In genomic region chr2:226798422-226799210, GRCh38 we compare ENCODE assay signal across 8 cellular contexts.
A peak's percentile ranks its signal among the peaks of the same experiment; 100 is the strongest.
DNase-seq lines count a peak whose midpoint lies in the region; ATAC-seq and TF ChIP-seq lines count a peak whose summit lies in the region.

No MANE protein-coding gene starts in this region.

- DNase-seq in AG04449 (ENCODE audit: low read depth, low spot score) (no peak), ecto neural progenitor cell (ENCODE audit: low spot score) (peak; percentile 73), memory B cell (ENCODE audit: low spot score in 2 of 2) (peak in 1 of 2 donors; percentile 60), dedifferentiated amniotic fluid mesenchymal stem cell (ENCODE audit: extremely low spot score) (no peak)
- DNase-seq in activated CD4-positive, CD25-positive, alpha-beta regulatory T cell (lab: John Stamatoyannopoulos, UW), result peak; percentile 18 to 36 (median 23)
- DNase-seq in stimulated activated naive CD4-positive, alpha-beta T cell treated with Interleukin-2 at 50 U/mL for 16 hours (lab: John Stamatoyannopoulos, UW), result peak; percentile 46

- ATAC-seq in GM19035 (IDR thresholded peaks at IDR 0.05; ENCODE audit: unreplicated experiment) (peak; percentile 22), HG03460 (IDR thresholded peaks at IDR 0.05; ENCODE audit: unreplicated experiment) (peak; percentile 16), memory B cell (ENCODE audit: low read depth) (peak; percentile 31)

- TF ChIP-seq CTCF in AG04449 (IDR thresholded peaks at IDR 0.05; ENCODE audit: insufficient read depth, low read length, missing control alignments), result peak; percentile 28

- peak overlapping the region; percentile 83 for H3K4me3 ChIP-seq in AG04449 (ENCODE audit: low read depth, low read length)

- POLR2A ChIA-PET in AG04449 (lab: Yijun Ruan, JAX), result interaction anchor here (0.8 to 1.8 kb wide), 3 partner anchors 146 to 613 kb away, joined by 3 to 4 read pairs (median 3); no protein-coding TSS in a partner anchor

- H3K4me3 Mint-ChIP-seq in memory B cell, result peak overlapping the region; percentile 91

- H3K9me3 Mint-ChIP-seq in memory B cell, result no peaks in the 10 kb centered on the region

- peaks cover 16% of the 10 kb centered on the region for H3K4me1 Mint-ChIP-seq in memory B cell

- no peaks in the 10 kb centered on the region for H3K36me3 Mint-ChIP-seq in memory B cell

- peaks cover 2% of the 10 kb centered on the region for H3K27me3 Mint-ChIP-seq in memory B cell

- CTCF ChIA-PET in AG04449 (lab: Yijun Ruan, JAX), result interaction anchor here (0.8 to 9.6 kb wide), 10 partner anchors 20 to 1129 kb away, joined by 3 to 117 read pairs (median 3); no protein-coding TSS in a partner anchor

- H3K27ac Mint-ChIP-seq in memory B cell, result peak overlapping the region; percentile 38

Comparison
In these comparisons a context has a peak if more than half of its experiments do, and no peak if none do; other contexts are left out.
1. DNase-seq: peak in activated CD4-positive, CD25-positive, alpha-beta regulatory T cell (4 of 4), ecto neural progenitor cell (single experiment) and stimulated activated naive CD4-positive, alpha-beta T cell treated with Interleukin-2 at 50 U/mL for 16 hours (single experiment); none in AG04449 (single experiment) and dedifferentiated amniotic fluid mesenchymal stem cell (single experiment).
2. Peak in every context shown above with its lines, with median percentiles within 50 percentile points of each other: ATAC-seq.